11 cellular contexts compared by ENCODE assay signal in genomic region chr3:120052225-120052624, GRCh38. TPM values are rescaled to one million over a fixed set of nuclear protein-coding genes. Genes with fewer than 3 reads are reported as not detected.
A peak's percentile ranks its signal among the peaks of the same experiment; 100 is the strongest.
DNase-seq lines count a peak whose midpoint lies in the region; ATAC-seq and TF ChIP-seq lines count a peak whose summit lies in the region.
"Had no signal": no experiment of that assay in that cellular context is flagged by ENCODE, and none has a peak within 500 bp of the region (broad histone marks: within the 10 kb centered on the region; RNA-seq: fewer than 3 reads in every experiment).

No MANE protein-coding gene starts in this region.

- DNase-seq in MCF 10A (ENCODE audit: unreplicated experiment) (no peak), mammary epithelial cell (no peak), T-cell (no peak), globus pallidus (ENCODE audit: low spot score) (no peak), COLO829 (ENCODE audit: low spot score) (no peak), HuH-7.5 (ENCODE audit: low spot score) (no peak)
- no peak for DNase-seq in stimulated activated CD4-positive, alpha-beta T cell treated with anti-CD3 and anti-CD28 coated beads, Interleukin-4, amount 100 ng/mL, for 1 hour
- DNase-seq: AML-193, MG63, OCI-M1 had no signal

- peaks cover 33% of the 10 kb centered on the region for H4K20me1 ChIP-seq in mammary epithelial cell (ENCODE audit: insufficient read depth, low read length)

- H3K4me1 Mint-ChIP-seq in MCF 10A (ENCODE audit: insufficient read depth, unreplicated experiment) (peaks cover 47% of the 10 kb centered on the region), T-cell (peaks cover 84 to 91% (median 88%) of the 10 kb centered on the region in 3 donors)

- dilution Hi-C loops in mammary epithelial cell (cut with HindIII; ENCODE audit: low sequenced_read_pairs): no loop called here

- no peaks in the 10 kb centered on the region for H3K9me3 ChIP-seq in mammary epithelial cell (replicated peaks; ENCODE audit: insufficient read depth, low read length)

- H3K9ac ChIP-seq in mammary epithelial cell (ENCODE audit: insufficient read depth, low read length): no peak overlapping the region

- H3K36me3 ChIP-seq in mammary epithelial cell (ENCODE audit: insufficient read depth, low read length): no peaks in the 10 kb centered on the region

- CTCF ChIA-PET in MCF 10A (lab: Yijun Ruan, JAX): interaction anchor here (0.7 to 1.2 kb wide), 3 partner anchors 11 to 146 kb away, joined by 3 to 5 read pairs (median 3); no protein-coding TSS in a partner anchor
- CTCF ChIA-PET in mammary epithelial cell (lab: Charles Lee; ENCODE audit: low non-redundant PET): no interaction called here
- CTCF ChIA-PET in T-cell (lab: Charles Lee): no interaction called here

- H3K9me3 Mint-ChIP-seq in MCF 10A (ENCODE audit: unreplicated experiment) (peaks cover 11% of the 10 kb centered on the region), T-cell (peaks cover 0 to 21% (median 5%) of the 10 kb centered on the region in 3 donors)

- in situ Hi-C loops in mammary epithelial cell (cut with MboI; ENCODE audit: low sequenced_read_pairs in 2 of 2): no loop called here

- WGBS in mammary epithelial cell (ENCODE audit: low coverage, missing lambda C conversion rate): 68% methylated on average over 2 of the region's 2 CpGs

- H3K36me3 Mint-ChIP-seq in MCF 10A (ENCODE audit: insufficient read depth, unreplicated experiment) (peaks cover 17% of the 10 kb centered on the region), T-cell (peaks cover 30% of the 10 kb centered on the region)

- H3K4me2 ChIP-seq in mammary epithelial cell (ENCODE audit: insufficient read depth, low read depth, low read length): no peak overlapping the region

- ATAC-seq in HG02759 (IDR thresholded peaks at IDR 0.05; ENCODE audit: unreplicated experiment): peak; percentile 71
- ATAC-seq in T-cell (replicated peaks in 1 of 4): peak; percentile 37 to 59 (median 55)

- no peak for TF ChIP-seq CTCF in MCF 10A (IDR thresholded peaks at IDR 0.05; ENCODE audit: unreplicated experiment)
- TF ChIP-seq CTCF in mammary epithelial cell (conservative IDR thresholded peaks at IDR 0.05 in 1 of 2, IDR thresholded peaks at IDR 0.05 in 1 of 2; ENCODE audit: extremely low read depth in 1 of 2, insufficient read depth in 1 of 2, low read depth in 1 of 2, low read length in 2 of 2): no peak

- no peak overlapping the region for H3K27ac ChIP-seq in mammary epithelial cell (ENCODE audit: insufficient read depth, low read depth, low read length)

- H3K27me3 ChIP-seq in mammary epithelial cell (ENCODE audit: insufficient read depth, low read length): no peaks in the 10 kb centered on the region
- H3K27me3 ChIP-seq: MG63 had no signal

- POLR2A ChIA-PET in MCF 10A (lab: Yijun Ruan, JAX): interaction anchor here (0.6 to 1.6 kb wide), 2 partner anchors 43 to 46 kb away, joined by 4 to 6 read pairs; partner anchors contain the start of gene GSK3B
- POLR2A ChIA-PET in T-cell (lab: Charles Lee): interaction anchor here in 1 of 2 donors (1.5 kb wide), 1 partner anchor 44 kb away, joined by 3 read pairs; no protein-coding TSS in a partner anchor

- peak overlapping the region; percentile 13 for H3K4me3 Mint-ChIP-seq in MCF 10A (ENCODE audit: unreplicated experiment)
- peak overlapping the region; percentile 3 to 59 (median 10) for H3K4me3 Mint-ChIP-seq in T-cell

- no peak overlapping the region for H2AFZ ChIP-seq in mammary epithelial cell (ENCODE audit: low read depth, low read length)

- H3K4me1 ChIP-seq in mammary epithelial cell (ENCODE audit: insufficient read depth, low read length): no peaks in the 10 kb centered on the region

- intact Hi-C loops in MCF 10A (cut with micrococcal nuclease): no loop called here
- intact Hi-C loops in mammary epithelial cell (cut with micrococcal nuclease): no loop called here

- H3K27ac Mint-ChIP-seq in MCF 10A (ENCODE audit: low read depth, unreplicated experiment) (no peak overlapping the region), T-cell (peak overlapping the region; percentile 10 to 18)

- peaks cover 100% of the 10 kb centered on the region for H3K79me2 ChIP-seq in mammary epithelial cell (ENCODE audit: insufficient read depth, low read length)

- no TSS peak for BruUV-seq in MCF 10A (replicated peaks; lab: Mats Ljungman, UMichigan)
- BruUV-seq in mammary epithelial cell (replicated peaks; lab: Mats Ljungman, UMichigan): no TSS peak

- no peak overlapping the region for H3K4me3 ChIP-seq in mammary epithelial cell (replicated peaks in 1 of 3; ENCODE audit: insufficient read depth in 1 of 3, low read depth in 2 of 3, low read length in 3 of 3)
- H3K4me3 ChIP-seq: MG63 had no signal

- H3K27me3 Mint-ChIP-seq in MCF 10A (ENCODE audit: insufficient read depth, unreplicated experiment): no peaks in the 10 kb centered on the region
- H3K27me3 Mint-ChIP-seq in T-cell: no peaks in the 10 kb centered on the region

RNA-seq across cellular contexts. Expression of gene GSK3B, which starts 42.0 kb away (rescaled TPM):
- total RNA-seq in MCF 10A (2022) (71.5 and 73.6 TPM in 2 replicates), mammary epithelial cell (10 to 100 TPM; 95.8 to 96.4 TPM), T-cell (10 to 100 TPM; 30.5 to 47.9 (median 32.7) TPM)
- polyA plus RNA-seq in mammary epithelial cell: 48.8 TPM
- 154 TPM for polyA minus RNA-seq in mammary epithelial cell
